In genomic region chr17:73956169-73956568, GRCh38 we compare ENCODE assay signal across 22 cellular contexts.
"Had no signal": no experiment of that assay in that cellular context is flagged by ENCODE, and none has a peak within 500 bp of the region (broad histone marks: within the 10 kb centered on the region; RNA-seq: fewer than 3 reads in every experiment).

No MANE protein-coding gene starts in this region.

- H3K4me1 Mint-ChIP-seq: activated naive CD8-positive, alpha-beta T cell treated with anti-CD3 and anti-CD28 coated beads, Interleukin-2, amount 10 ng/mL, durations not matched to agents 7 days and 5 days had no signal

- H3K27ac Mint-ChIP-seq: activated naive CD4-positive, alpha-beta T cell treated with anti-CD3 and anti-CD28 coated beads for 36 hours; activated naive CD8-positive, alpha-beta T cell treated with anti-CD3 and anti-CD28 coated beads, Interleukin-2, amount 10 ng/mL, durations not matched to agents 7 days and 5 days; endodermal cell had no signal

- H3K4me3 ChIP-seq: ascending aorta, esophagus squamous epithelium, left lung, lower lobe of right lung, pancreas, prostate gland, skin epidermis, testis, uterus had no signal

- DNase-seq: activated effector memory CD4-positive, alpha-beta T cell treated with Interleukin-2 at 50 U/mL for 16 hours; cortex of kidney; esophagus squamous epithelium; kidney glomerular epithelial cell; mesenchymal stem cell; uterus had no signal

- H3K4me1 ChIP-seq: ascending aorta, pancreas, prostate gland had no signal

- H3K4me3 Mint-ChIP-seq: activated naive CD4-positive, alpha-beta T cell treated with anti-CD3 and anti-CD28 coated beads for 36 hours; activated naive CD8-positive, alpha-beta T cell treated with anti-CD3 and anti-CD28 coated beads, Interleukin-2, amount 10 ng/mL, durations not matched to agents 7 days and 5 days; endodermal cell; type B pancreatic cell had no signal

- H3K27me3 ChIP-seq: pancreas, testis, uterus had no signal

- ATAC-seq: activated CD4-positive, CD25-positive, alpha-beta regulatory T cell treated with anti-CD3 and anti-CD28 coated beads, Interleukin-2, amount 50 U/mL, for 24 hours; sciatic nerve; stimulated activated naive CD8-positive, alpha-beta T cell treated with anti-CD3 and anti-CD28 coated beads, Interleukin-15, Interleukin-2, amounts not matched to agents 100 U/mL and 50 U/mL, for 24 hours had no signal

- H3K36me3 Mint-ChIP-seq: activated naive CD8-positive, alpha-beta T cell treated with anti-CD3 and anti-CD28 coated beads, Interleukin-2, amount 10 ng/mL, durations not matched to agents 7 days and 5 days; type B pancreatic cell had no signal

- H3K9me3 ChIP-seq: ascending aorta, left lung, lower lobe of right lung, pancreas, prostate gland, testis, uterus had no signal

- H3K27ac ChIP-seq: ascending aorta, brain microvascular endothelial cell, left lung, lower lobe of right lung, pancreas, prostate gland, skin epidermis, testis, uterus, VCaP had no signal

- H3K36me3 ChIP-seq: ascending aorta, brain microvascular endothelial cell, esophagus squamous epithelium, left lung, lower lobe of right lung, pancreas, prostate gland, uterus had no signal
